Comparison of ENCODE assay signal across 8 cellular contexts in the genomic region with DNA sequence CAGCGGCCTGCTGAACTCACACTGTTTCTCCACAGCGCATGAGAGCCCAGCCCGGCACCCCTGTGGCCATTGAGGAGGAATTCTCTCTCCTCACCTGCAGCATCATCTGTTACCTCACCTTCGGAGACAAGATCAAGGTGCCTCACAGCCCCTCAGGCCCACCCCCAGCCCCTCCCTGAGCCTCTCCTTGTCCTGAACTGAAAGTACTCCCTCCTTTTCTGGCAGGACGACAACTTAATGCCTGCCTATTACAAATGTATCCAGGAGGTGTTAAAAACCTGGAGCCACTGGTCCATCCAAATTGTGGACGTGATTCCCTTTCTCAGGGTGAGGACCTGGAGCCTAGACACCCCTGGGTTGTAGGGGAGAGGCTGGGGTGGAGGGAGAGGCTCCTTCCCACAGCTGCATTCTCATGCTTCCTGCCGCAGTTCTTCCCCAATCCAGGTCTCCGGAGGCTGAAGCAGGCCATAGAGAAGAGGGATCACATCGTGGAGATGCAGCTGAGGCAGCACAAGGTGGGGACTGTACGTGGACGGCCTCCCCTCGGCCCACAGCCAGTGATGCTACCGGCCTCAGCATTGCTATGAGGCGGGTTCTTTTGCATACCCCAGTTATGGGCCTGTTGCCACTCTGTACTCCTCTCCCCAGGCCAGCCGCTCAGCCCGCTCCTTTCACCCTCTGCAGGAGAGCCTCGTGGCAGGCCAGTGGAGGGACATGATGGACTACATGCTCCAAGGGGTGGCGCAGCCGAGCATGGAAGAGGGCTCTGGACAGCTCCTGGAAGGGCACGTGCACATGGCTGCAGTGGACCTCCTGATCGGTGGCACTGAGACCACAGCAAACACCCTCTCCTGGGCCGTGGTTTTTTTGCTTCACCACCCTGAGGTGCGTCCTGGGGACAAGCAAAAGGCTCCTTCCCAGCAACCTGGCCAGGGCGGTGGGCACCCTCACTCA. TPM values are rescaled to one million over a fixed set of nuclear protein-coding genes. Genes with fewer than 3 reads are reported as not detected.
A peak's percentile ranks its signal among the peaks of the same experiment; 100 is the strongest.
DNase-seq lines count a peak whose midpoint lies in the region; ATAC-seq, FAIRE-seq and TF ChIP-seq lines count a peak whose summit lies in the region.
"Not testable (repeated sequence)": the region's sequence is repeated elsewhere in the genome, so short reads cannot be mapped to it uniquely, and the experiment has no call there.
"Had no signal": no experiment of that assay in that cellular context is flagged by ENCODE, and none has a peak within 500 bp of the region (broad histone marks: within the 10 kb centered on the region; RNA-seq: fewer than 3 reads in every experiment).

No MANE protein-coding gene starts in this region.

- TF ChIP-seq POLR2A in HCT116 (IDR thresholded peaks at IDR 0.05; ENCODE audit: borderline replicate concordance, extremely low read depth, insufficient read depth, insufficient read length); heart left ventricle (IDR thresholded peaks at IDR 0.05): not testable (repeated sequence)
- peak in 1 of 2 donors; percentile 12 for TF ChIP-seq POLR2A in adrenal gland (IDR thresholded peaks at IDR 0.05)

- ATAC-seq in HCT116 (0 out of 2 replicates have a peak, but pooled peaks have one; percentile 12), heart left ventricle (peak in 3 of 4 donors; percentile 4 to 24 (median 10)), sciatic nerve (peak; percentile 4)
- ATAC-seq in Right ventricle myocardium inferior, left ventricle myocardium superior: not testable (repeated sequence)

- POLR2A ChIA-PET in HCT116 (lab: Charles Lee) = not testable (repeated sequence)

- RAD21 ChIA-PET in HCT116 (lab: Charles Lee; ENCODE audit: low non-redundant PET in 1 of 2, low total read pairs in 2 of 2, uncharacterized antibody in 2 of 2, unreplicated experiment in 2 of 2) = not testable (repeated sequence)

- not testable (repeated sequence) for H3K27me3 ChIP-seq in HCT116 (ENCODE audit: insufficient read depth, low read length); adrenal gland; heart left ventricle

- H3K27ac ChIP-seq in HCT116 (ENCODE audit: low read depth, low read length); heart left ventricle; kidney (ENCODE audit: low read depth in 2 of 2, low read length in 2 of 2): not testable (repeated sequence)
- H3K27ac ChIP-seq in adrenal gland = peak overlapping the region; percentile 12 to 86 (median 79)

- not testable (repeated sequence) for H3K9ac ChIP-seq in HCT116 (ENCODE audit: low read length); kidney (ENCODE audit: low read length in 2 of 2)

- H2AFZ ChIP-seq in HCT116 (ENCODE audit: low read depth, low read length, poor library complexity, severe bottlenecking) = not testable (repeated sequence)

- not testable (repeated sequence) for BruUV-seq in HCT116 (replicated peaks; lab: Mats Ljungman, UMichigan)

- not testable (repeated sequence) for DNase-seq in HCT116 (ENCODE audit: low read depth, low spot score); sciatic nerve (ENCODE audit: low spot score)
- DNase-seq in adrenal gland (peak; percentile 20 to 70 (median 62)), Right ventricle myocardium inferior (ENCODE audit: missing footprints) (peak; percentile 51), heart left ventricle (peak in 2 of 5 donors; percentile 19 to 42), left ventricle myocardium superior (peak; percentile 27), kidney (peak; percentile 57)

- 37 to 44% (median 40%) methylated on average over 11 to 23 of the region's 24 CpGs; no CpG with 5 or more reads in 1 of the 4 donors for WGBS in adrenal gland, 4 donors
- 59 to 76% (median 73%) methylated on average over 16 to 23 of the region's 24 CpGs for WGBS in heart left ventricle, 4 donors

- FAIRE-seq in kidney (lab: Jason Lieb, UNC) = not testable (repeated sequence)

- H3K4me3 ChIP-seq in HCT116 (replicated peaks in 1 of 2; ENCODE audit: low read depth in 1 of 2, low read length in 2 of 2); heart left ventricle; kidney (ENCODE audit: low read length in 2 of 2): not testable (repeated sequence)
- peak overlapping the region in 2 of 4 donors; percentile 18 to 22 for H3K4me3 ChIP-seq in adrenal gland

- H3K36me3 ChIP-seq in HCT116 (ENCODE audit: control insufficient read depth in 1 of 2, insufficient read depth in 2 of 2, low read length in 2 of 2); adrenal gland (replicated peaks in 1 of 2); heart left ventricle; kidney (ENCODE audit: control insufficient read depth in 1 of 2, insufficient read depth in 2 of 2, low read length in 2 of 2): not testable (repeated sequence)

- CTCF ChIA-PET in HCT116 (lab: Charles Lee) = not testable (repeated sequence)

- not testable (repeated sequence) for TF ChIP-seq CTCF in HCT116 (IDR thresholded peaks at IDR 0.05 in 2 of 3, conservative IDR thresholded peaks at IDR 0.05 in 1 of 3; ENCODE audit: borderline replicate concordance in 1 of 3, insufficient read depth in 1 of 3, low read depth in 2 of 3, low read length in 2 of 3); adrenal gland (IDR thresholded peaks at IDR 0.05); heart left ventricle (IDR thresholded peaks at IDR 0.05); kidney (IDR thresholded peaks at IDR 0.05; ENCODE audit: borderline replicate concordance, extremely low read depth, insufficient read depth)

- not testable (repeated sequence) for H3K79me2 ChIP-seq in HCT116 (ENCODE audit: insufficient read depth, low read length)

- TF ChIP-seq RAD21 in HCT116 (IDR thresholded peaks at IDR 0.05; ENCODE audit: low read depth) = not testable (repeated sequence)

- not testable (repeated sequence) for H3K9me2 ChIP-seq in HCT116 (ENCODE audit: insufficient read depth)

- not testable (repeated sequence) for H3K9me3 ChIP-seq in HCT116 (ENCODE audit: control insufficient read depth in 1 of 2, insufficient read depth in 1 of 2, low read depth in 1 of 2, low read length in 2 of 2); adrenal gland (replicated peaks in 1 of 3); heart left ventricle; kidney (ENCODE audit: control insufficient read depth in 1 of 2, low read length in 2 of 2)

- not testable (repeated sequence) for H4K20me1 ChIP-seq in HCT116 (ENCODE audit: insufficient read depth)

- H3K4me1 ChIP-seq in HCT116 (ENCODE audit: control insufficient read depth in 1 of 2, insufficient read depth in 2 of 2, low read length in 2 of 2); adrenal gland (replicated peaks in 1 of 2); heart left ventricle; kidney (ENCODE audit: control insufficient read depth in 1 of 2, insufficient read depth in 1 of 2, low read depth in 1 of 2, low read length in 2 of 2): not testable (repeated sequence)

- not testable (repeated sequence) for H3K4me2 ChIP-seq in HCT116 (ENCODE audit: low read length)

- intact Hi-C loops in HCT116 (cut with micrococcal nuclease); adrenal gland (cut with DNase I); Right ventricle myocardium inferior (cut with DNase I); left ventricle myocardium superior (cut with micrococcal nuclease); kidney (cut with DNase I); sciatic nerve (cut with DNase I): not testable (repeated sequence)
- intact Hi-C loops in heart left ventricle (cut with DNase I) = loop anchor here in 2 of 10 donors (10.0 kb wide), 2 partner anchors 75 to 115 kb away; partner anchors contain the start of genes PPT2 (in 1 of the 2) and PRRT1 (in 1 of the 2)

RNA-seq across cellular contexts. Expression of gene CYP21A2, which starts 1.4 kb away (rescaled TPM):
- total RNA-seq in HCT116 (2021; ENCODE audit: unreplicated experiment) = 1.4 TPM
- polyA plus RNA-seq in HCT116 (2012) = 0.30 and 0.33 TPM in 2 replicates
- 1,000 to 10,000 TPM in 7 of 8 donors, 100 to 1,000 TPM in 1; 780 to 6,352 (median 2,523) TPM for total RNA-seq in adrenal gland
- polyA plus RNA-seq in adrenal gland = 1,000 to 10,000 TPM in 2 of 3 donors, 100 to 1,000 TPM in 1; 528 to 4,039 (median 2,532) TPM
- total RNA-seq in Right ventricle myocardium inferior = 0.30 TPM
- total RNA-seq in heart left ventricle = 1 to 10 TPM in 1 of 9 donors, under 1 TPM in 6, not detected in 2; 0.14 to 3.0 (median 0.69) TPM
- 1 to 10 TPM in 1 of 2 donors, under 1 TPM in 1; 0.11 to 1.0 TPM for polyA plus RNA-seq in heart left ventricle
- total RNA-seq in left ventricle myocardium superior = 0.52 TPM
- total RNA-seq in kidney = 3.2 TPM
- polyA plus RNA-seq in kidney (ENCODE audit: insufficient read depth, low read depth, low replicate concordance) = 8.2 TPM
- 6.1 TPM for total RNA-seq in sciatic nerve
- total RNA-seq: Caco-2 had no signal

RNA-seq across cellular contexts. Expression of gene C4B, which starts 25.0 kb away (rescaled TPM):
- total RNA-seq in HCT116 (2021; ENCODE audit: unreplicated experiment) (6.3 TPM), adrenal gland (1,000 to 10,000 TPM in 6 of 8 donors, 100 to 1,000 TPM in 2; 948 to 5,092 (median 1,465) TPM), Right ventricle myocardium inferior (81.6 TPM), heart left ventricle (100 to 1,000 TPM in 3 of 9 donors, 10 to 100 TPM in 6; 40.9 to 307 (median 75.7) TPM), left ventricle myocardium superior (84.0 TPM), kidney (596 TPM), sciatic nerve (392 TPM)
- polyA plus RNA-seq in HCT116 (2012) = 3.4 and 4.7 TPM in 2 replicates
- polyA plus RNA-seq in adrenal gland (1,000 to 10,000 TPM in 1 of 3 donors, 100 to 1,000 TPM in 2; 236 to 1,852 (median 796) TPM), heart left ventricle (10 to 100 TPM; 30.8 to 33.0 TPM), kidney (ENCODE audit: insufficient read depth, low read depth, low replicate concordance) (578 TPM)

RNA-seq across cellular contexts. Expression of gene C4A, which starts 57.7 kb away (rescaled TPM):
- 5.1 TPM for total RNA-seq in HCT116 (2021; ENCODE audit: unreplicated experiment)
- 2.1 and 3.5 TPM in 2 replicates for polyA plus RNA-seq in HCT116 (2012)
- 1,000 to 10,000 TPM in 5 of 8 donors, 100 to 1,000 TPM in 3; 547 to 2,285 (median 1,263) TPM for total RNA-seq in adrenal gland
- polyA plus RNA-seq in adrenal gland = 1,000 to 10,000 TPM in 1 of 3 donors, 100 to 1,000 TPM in 2; 212 to 1,408 (median 665) TPM
- total RNA-seq in Right ventricle myocardium inferior = 92.1 TPM
- total RNA-seq in heart left ventricle = 100 to 1,000 TPM in 3 of 9 donors, 10 to 100 TPM in 6; 51.6 to 301 (median 82.4) TPM
- 10 to 100 TPM; 34.5 to 34.6 TPM for polyA plus RNA-seq in heart left ventricle
- total RNA-seq in left ventricle myocardium superior = 96.3 TPM
- 250 TPM for total RNA-seq in kidney
- polyA plus RNA-seq in kidney (ENCODE audit: insufficient read depth, low read depth, low replicate concordance) = 521 TPM
- 453 TPM for total RNA-seq in sciatic nerve

Comparison
In these comparisons a context has a peak if more than half of its experiments do, and no peak if none do; other contexts are left out.
1. RNA of gene CYP21A2, which starts 1.4 kb away (total RNA-seq): 780 to 6,352 TPM in adrenal gland; 6.1 TPM in sciatic nerve (single experiment), 3.2 TPM in kidney (single experiment), 1.4 TPM in HCT116 (single experiment), 0.52 TPM in left ventricle myocardium superior (single experiment), 0.30 TPM in Right ventricle myocardium inferior (single experiment) and 0.14 to 3.0 TPM in heart left ventricle; every median in the first group is over 100 times any median in the second.